1 cellular context compared by ENCODE assay signal in the genomic region with DNA sequence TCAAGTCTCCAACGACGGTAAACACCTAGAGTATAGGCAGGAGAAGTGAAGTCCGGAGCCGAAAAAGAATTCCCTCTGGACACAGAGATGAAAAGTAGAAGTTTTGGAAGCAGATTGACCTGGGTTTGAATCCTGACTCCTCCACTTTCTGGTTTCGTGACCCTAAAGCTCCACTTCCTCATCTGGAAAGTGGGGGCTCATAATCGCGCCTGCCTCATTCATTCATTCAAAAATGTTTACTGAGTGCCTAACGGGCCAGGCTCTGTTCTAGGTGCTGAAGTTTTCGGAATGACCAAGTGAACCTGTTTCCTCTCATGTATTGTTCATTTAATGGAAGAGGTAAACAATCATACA.
A peak's percentile ranks its signal among the peaks of the same experiment; 100 is the strongest.
TF ChIP-seq lines count a peak whose summit lies in the region.

No MANE protein-coding gene starts in this region.

TF ChIP-seq in H1, 55 proteins besides CTCF, POLR2A, EP300 and RAD21:
- peak; percentile 6; the same call in 1 of the 2 replicates for TF ChIP-seq KDM1A (IDR thresholded peaks at IDR 0.05; ENCODE audit: borderline replicate concordance, low read length)
- no peak for TF ChIP-seq POLR2AphosphoS5 (IDR thresholded peaks at IDR 0.05; ENCODE audit: low read depth, low read length)
- no peak for TF ChIP-seq CEBPB (IDR thresholded peaks at IDR 0.05; ENCODE audit: low read depth, low read length)
- TF ChIP-seq RBBP5 (IDR thresholded peaks at IDR 0.05; ENCODE audit: borderline replicate concordance, low read depth, low read length) = no peak
- TF ChIP-seq, protein P1, sequence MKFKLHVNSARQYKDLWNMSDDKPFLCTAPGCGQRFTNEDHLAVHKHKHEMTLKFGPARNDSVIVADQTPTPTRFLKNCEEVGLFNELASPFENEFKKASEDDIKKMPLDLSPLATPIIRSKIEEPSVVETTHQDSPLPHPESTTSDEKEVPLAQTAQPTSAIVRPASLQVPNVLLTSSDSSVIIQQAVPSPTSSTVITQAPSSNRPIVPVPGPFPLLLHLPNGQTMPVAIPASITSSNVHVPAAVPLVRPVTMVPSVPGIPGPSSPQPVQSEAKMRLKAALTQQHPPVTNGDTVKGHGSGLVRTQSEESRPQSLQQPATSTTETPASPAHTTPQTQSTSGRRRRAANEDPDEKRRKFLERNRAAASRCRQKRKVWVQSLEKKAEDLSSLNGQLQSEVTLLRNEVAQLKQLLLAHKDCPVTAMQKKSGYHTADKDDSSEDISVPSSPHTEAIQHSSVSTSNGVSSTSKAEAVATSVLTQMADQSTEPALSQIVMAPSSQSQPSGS (IDR thresholded peaks at IDR 0.05; ENCODE audit: low read length) = 0 out of 2 replicates have a peak, but pooled peaks have one; percentile 6
